8 cellular contexts compared by ENCODE assay signal in genomic region chr4:158810487-158811215, GRCh38. TPM values are rescaled to one million over a fixed set of nuclear protein-coding genes. Genes with fewer than 3 reads are reported as not detected.
DNase-seq lines count a peak whose midpoint lies in the region; ATAC-seq and TF ChIP-seq lines count a peak whose summit lies in the region.

No MANE protein-coding gene starts in this region.

- intact Hi-C loops in left cardiac atrium (cut with DNase I), result loop anchor here in 1 of 2 donors (5.0 kb wide), 1 partner anchor 43 kb away; the partner anchor contains the start of gene FNIP2

- TF ChIP-seq CTCF in HEK293 (tag by site-specific recombination; IDR thresholded peaks at IDR 0.05), result no peak

- DNase-seq in Ammon's horn (ENCODE audit: low spot score) (peak; percentile 62), left cardiac atrium (peak; percentile 77), pons (ENCODE audit: low spot score) (no peak)
- DNase-seq in activated CD8-positive, alpha-beta memory T cell treated with anti-CD3 and anti-CD28 coated beads, Interleukin-2, amount 50 U/mL, for 4 hours, result no peak

- H3K27ac ChIP-seq in HEK293 (ENCODE audit: extremely low read depth, low read depth, low read length), result peak overlapping the region; percentile 88

- H3K4me1 Mint-ChIP-seq in activated T-helper 17 cell treated with anti-CD3 and anti-CD28 coated beads, Interleukin-2, amount 50 U/mL, for 72 hours, result peaks cover 34% of the 10 kb centered on the region

- H3K4me3 ChIP-seq in HEK293 (ENCODE audit: low read depth, low read length) (no peak overlapping the region; the same call in none of the 2 replicates), skeletal muscle satellite cell (ENCODE audit: low read length) (peak overlapping the region; percentile 35)

- H3K4me1 ChIP-seq in HEK293 (ENCODE audit: control insufficient read depth, insufficient read depth, low read length), result peaks cover 22% of the 10 kb centered on the region
- peaks cover 41% of the 10 kb centered on the region for H3K4me1 ChIP-seq in skeletal muscle satellite cell (ENCODE audit: control insufficient read depth, insufficient read depth, low read length)

- CTCF ChIA-PET in HEK293 (lab: Yijun Ruan, JAX), result interaction anchor here (1.1 kb wide), 1 partner anchor 41 kb away, joined by 5 read pairs; no protein-coding TSS in a partner anchor

- H3K9me3 ChIP-seq in HEK293 (ENCODE audit: control insufficient read depth, insufficient read depth, low read depth, low read length) (no peaks in the 10 kb centered on the region), skeletal muscle satellite cell (replicated peaks; ENCODE audit: low read length) (no peaks in the 10 kb centered on the region)

- no peaks in the 10 kb centered on the region for H3K27me3 ChIP-seq in skeletal muscle satellite cell (ENCODE audit: control insufficient read depth, insufficient read depth, low read length)

- peak overlapping the region; percentile 79 for H3K9ac ChIP-seq in skeletal muscle satellite cell (ENCODE audit: low read depth, low read length)

- H3K36me3 ChIP-seq in HEK293 (ENCODE audit: control insufficient read depth in 2 of 2, insufficient read depth in 1 of 2, low read length in 2 of 2) (no peaks in the 10 kb centered on the region), skeletal muscle satellite cell (ENCODE audit: insufficient read depth, low read length) (no peaks in the 10 kb centered on the region)

- H3K4me3 Mint-ChIP-seq in activated T-helper 17 cell treated with anti-CD3 and anti-CD28 coated beads, Interleukin-2, amount 50 U/mL, for 72 hours, result peak overlapping the region; percentile 65

- H3K27me3 Mint-ChIP-seq in activated T-helper 17 cell treated with anti-CD3 and anti-CD28 coated beads, Interleukin-2, amount 50 U/mL, for 72 hours, result no peaks in the 10 kb centered on the region

- H3K36me3 Mint-ChIP-seq in activated T-helper 17 cell treated with anti-CD3 and anti-CD28 coated beads, Interleukin-2, amount 50 U/mL, for 72 hours (ENCODE audit: low read depth), result no peaks in the 10 kb centered on the region

- peak overlapping the region; percentile 76 for H3K27ac Mint-ChIP-seq in activated T-helper 17 cell treated with anti-CD3 and anti-CD28 coated beads, Interleukin-2, amount 50 U/mL, for 72 hours

- no peaks in the 10 kb centered on the region for H3K9me3 Mint-ChIP-seq in activated T-helper 17 cell treated with anti-CD3 and anti-CD28 coated beads, Interleukin-2, amount 50 U/mL, for 72 hours

- peak; percentile 74 for ATAC-seq in activated T-helper 17 cell treated with anti-CD3 and anti-CD28 coated beads, Interleukin-2, amount 50 U/mL, for 72 hours (replicated peaks)
- ATAC-seq in left cardiac atrium (peak; percentile 71 to 93), HG03521 (IDR thresholded peaks at IDR 0.05; ENCODE audit: unreplicated experiment) (no peak)

- POLR2A ChIA-PET in HEK293 (lab: Yijun Ruan, JAX), result interaction anchor here (0.6 to 1.9 kb wide), 3 partner anchors 25 to 41 kb away, joined by 3 to 5 read pairs (median 3); no protein-coding TSS in a partner anchor

- H3K4me2 ChIP-seq in skeletal muscle satellite cell (ENCODE audit: low read length), result peak overlapping the region; percentile 61

TF ChIP-seq in HEK293, 187 proteins besides CTCF, POLR2A, EP300 and RAD21 (continues in another document):
- TF ChIP-seq ZBTB20 (tag by site-specific recombination; IDR thresholded peaks at IDR 0.05) (no peak), OSR2 (tag by site-specific recombination; IDR thresholded peaks at IDR 0.05) (peak; percentile 92), KLF16 (tag by site-specific recombination; IDR thresholded peaks at IDR 0.05) (no peak), KLF9 (tag by site-specific recombination; IDR thresholded peaks at IDR 0.05; ENCODE audit: low read depth) (no peak), ZNF747 (tag by site-specific recombination; IDR thresholded peaks at IDR 0.05) (no peak), ZNF555 (tag by site-specific recombination; conservative IDR thresholded peaks at IDR 0.05) (no peak), ZNF146 (tag by site-specific recombination; IDR thresholded peaks at IDR 0.05) (peak; percentile 8; the same call in 1 of the 2 replicates), ZNF416 (tag by site-specific recombination; IDR thresholded peaks at IDR 0.05) (no peak), SP2 (tag by site-specific recombination; IDR thresholded peaks at IDR 0.05) (no peak; the same call in 1 of the 2 replicates), ZNF624 (tag by site-specific recombination; IDR thresholded peaks at IDR 0.05) (no peak), ZSCAN23 (tag by site-specific recombination; IDR thresholded peaks at IDR 0.05) (no peak), ZNF121 (tag by site-specific recombination; IDR thresholded peaks at IDR 0.05) (no peak), PRDM10 (tag by site-specific recombination; IDR thresholded peaks at IDR 0.05) (no peak), ZNF354C (tag by site-specific recombination; IDR thresholded peaks at IDR 0.05; ENCODE audit: borderline replicate concordance, low read depth) (no peak), ZSCAN4 (tag by site-specific recombination; IDR thresholded peaks at IDR 0.05) (no peak)
- TF ChIP-seq, protein P1, sequence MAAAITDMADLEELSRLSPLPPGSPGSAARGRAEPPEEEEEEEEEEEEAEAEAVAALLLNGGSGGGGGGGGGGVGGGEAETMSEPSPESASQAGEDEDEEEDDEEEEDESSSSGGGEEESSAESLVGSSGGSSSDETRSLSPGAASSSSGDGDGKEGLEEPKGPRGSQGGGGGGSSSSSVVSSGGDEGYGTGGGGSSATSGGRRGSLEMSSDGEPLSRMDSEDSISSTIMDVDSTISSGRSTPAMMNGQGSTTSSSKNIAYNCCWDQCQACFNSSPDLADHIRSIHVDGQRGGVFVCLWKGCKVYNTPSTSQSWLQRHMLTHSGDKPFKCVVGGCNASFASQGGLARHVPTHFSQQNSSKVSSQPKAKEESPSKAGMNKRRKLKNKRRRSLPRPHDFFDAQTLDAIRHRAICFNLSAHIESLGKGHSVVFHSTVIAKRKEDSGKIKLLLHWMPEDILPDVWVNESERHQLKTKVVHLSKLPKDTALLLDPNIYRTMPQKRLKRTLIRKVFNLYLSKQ (tag by site-specific recombination; IDR thresholded peaks at IDR 0.05; ENCODE audit: borderline replicate concordance), result no peak
- TF ChIP-seq, protein P2, sequence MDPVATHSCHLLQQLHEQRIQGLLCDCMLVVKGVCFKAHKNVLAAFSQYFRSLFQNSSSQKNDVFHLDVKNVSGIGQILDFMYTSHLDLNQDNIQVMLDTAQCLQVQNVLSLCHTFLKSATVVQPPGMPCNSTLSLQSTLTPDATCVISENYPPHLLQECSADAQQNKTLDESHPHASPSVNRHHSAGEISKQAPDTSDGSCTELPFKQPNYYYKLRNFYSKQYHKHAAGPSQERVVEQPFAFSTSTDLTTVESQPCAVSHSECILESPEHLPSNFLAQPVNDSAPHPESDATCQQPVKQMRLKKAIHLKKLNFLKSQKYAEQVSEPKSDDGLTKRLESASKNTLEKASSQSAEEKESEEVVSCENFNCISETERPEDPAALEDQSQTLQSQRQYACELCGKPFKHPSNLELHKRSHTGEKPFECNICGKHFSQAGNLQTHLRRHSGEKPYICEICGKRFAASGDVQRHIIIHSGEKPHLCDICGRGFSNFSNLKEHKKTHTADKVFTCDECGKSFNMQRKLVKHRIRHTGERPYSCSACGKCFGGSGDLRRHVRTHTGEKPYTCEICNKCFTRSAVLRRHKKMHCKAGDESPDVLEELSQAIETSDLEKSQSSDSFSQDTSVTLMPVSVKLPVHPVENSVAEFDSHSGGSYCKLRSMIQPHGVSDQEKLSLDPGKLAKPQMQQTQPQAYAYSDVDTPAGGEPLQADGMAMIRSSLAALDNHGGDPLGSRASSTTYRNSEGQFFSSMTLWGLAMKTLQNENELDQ (tag by site-specific recombination; IDR thresholded peaks at IDR 0.05; ENCODE audit: low read depth), result no peak

RNA-seq across cellular contexts. Expression of gene FNIP2, which starts 41.8 kb away (rescaled TPM):
- total RNA-seq in activated T-helper 17 cell treated with anti-CD3 and anti-CD28 coated beads, Interleukin-2, amount 50 U/mL, for 72 hours, result 10 to 100 TPM; 33.4 to 45.9 TPM
- total RNA-seq in left cardiac atrium, result 10 to 100 TPM; 40.6 to 55.3 TPM
- 18.8 and 22.8 TPM in 2 replicates for total RNA-seq in skeletal muscle satellite cell (2012; rRNA removed)

Comparison
In these comparisons a context has a peak if more than half of its experiments do, and no peak if none do; other contexts are left out.
1. DNase-seq: peak in Ammon's horn (single experiment) and left cardiac atrium (single experiment); none in pons (single experiment) and activated CD8-positive, alpha-beta memory T cell treated with anti-CD3 and anti-CD28 coated beads, Interleukin-2, amount 50 U/mL, for 4 hours (single experiment).